ENCODE assay signal across 1 cellular context in the genomic region with DNA sequence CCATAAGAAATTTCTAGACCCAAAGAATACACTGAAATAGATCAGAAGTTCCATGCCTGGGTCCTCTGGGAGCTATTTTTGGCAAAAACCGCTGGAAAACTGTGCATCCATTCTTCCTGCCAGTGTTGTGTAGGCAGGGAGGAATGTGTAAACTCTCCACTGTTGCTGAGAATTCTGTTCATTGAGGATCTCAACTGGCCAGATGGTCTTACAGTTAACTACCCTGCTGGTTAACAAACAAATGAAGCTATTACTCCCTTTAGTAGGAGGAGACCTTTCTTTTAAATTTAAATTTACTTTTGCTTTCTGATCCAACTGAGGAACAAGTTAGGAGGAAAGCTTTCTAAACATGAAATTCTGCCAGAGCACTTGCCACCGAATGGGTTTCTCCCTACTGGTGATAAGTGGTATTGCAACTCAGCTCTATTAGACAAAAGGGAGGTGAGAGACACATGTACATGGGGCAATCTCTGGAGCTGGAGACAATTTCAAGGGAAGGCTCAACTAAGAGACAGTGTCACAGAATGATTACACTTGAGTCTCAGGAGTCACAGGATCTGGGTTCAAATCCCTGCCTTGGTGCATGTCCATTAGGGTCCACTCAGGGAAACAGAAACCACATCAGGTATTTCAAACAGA.
A peak's percentile ranks its signal among the peaks of the same experiment; 100 is the strongest.
TF ChIP-seq lines count a peak whose summit lies in the region.

No MANE protein-coding gene starts in this region.

TF ChIP-seq in K562, 482 proteins besides CTCF, POLR2A, EP300 and RAD21 (continued from another document and continues in another):
- TF ChIP-seq CEBPZ (IDR thresholded peaks at IDR 0.05; ENCODE audit: borderline replicate concordance, low read depth, low read length): no peak
- TF ChIP-seq CBX5 (IDR thresholded peaks at IDR 0.05; ENCODE audit: borderline replicate concordance, low read depth): peak; percentile 83
- TF ChIP-seq FOXM1 (IDR thresholded peaks at IDR 0.05; ENCODE audit: low read depth): 0 out of 2 replicates have a peak, but pooled peaks have one; percentile 9
- TF ChIP-seq FOXM1 (CRISPR knock-in tag; IDR thresholded peaks at IDR 0.05; ENCODE audit: low read depth): no peak
- no peak for TF ChIP-seq ZNF644 (tag; IDR thresholded peaks at IDR 0.05; ENCODE audit: low read depth)
- TF ChIP-seq NR2F6 (CRISPR knock-in tag; IDR thresholded peaks at IDR 0.05): no peak
- TF ChIP-seq NFRKB (IDR thresholded peaks at IDR 0.05; ENCODE audit: low read depth): no peak
- TF ChIP-seq SOX6 (IDR thresholded peaks at IDR 0.05): no peak
- peak in 1 of 2 experiments; percentile 99; a peak in 2 of 3 replicates for TF ChIP-seq CBX3 (IDR thresholded peaks at IDR 0.05; ENCODE audit: borderline replicate concordance in 1 of 2, low read length in 2 of 2)
- TF ChIP-seq NUFIP1 (IDR thresholded peaks at IDR 0.05; ENCODE audit: partially characterized antibody): no peak
- no peak for TF ChIP-seq ZNF79 (CRISPR knock-in tag; IDR thresholded peaks at IDR 0.05; ENCODE audit: low read depth)
- TF ChIP-seq, protein P1, sequence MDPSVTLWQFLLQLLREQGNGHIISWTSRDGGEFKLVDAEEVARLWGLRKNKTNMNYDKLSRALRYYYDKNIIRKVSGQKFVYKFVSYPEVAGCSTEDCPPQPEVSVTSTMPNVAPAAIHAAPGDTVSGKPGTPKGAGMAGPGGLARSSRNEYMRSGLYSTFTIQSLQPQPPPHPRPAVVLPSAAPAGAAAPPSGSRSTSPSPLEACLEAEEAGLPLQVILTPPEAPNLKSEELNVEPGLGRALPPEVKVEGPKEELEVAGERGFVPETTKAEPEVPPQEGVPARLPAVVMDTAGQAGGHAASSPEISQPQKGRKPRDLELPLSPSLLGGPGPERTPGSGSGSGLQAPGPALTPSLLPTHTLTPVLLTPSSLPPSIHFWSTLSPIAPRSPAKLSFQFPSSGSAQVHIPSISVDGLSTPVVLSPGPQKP (CRISPR knock-in tag; IDR thresholded peaks at IDR 0.05): no peak
- no peak for TF ChIP-seq DEAF1 (CRISPR knock-in tag; IDR thresholded peaks at IDR 0.05)
- no peak for TF ChIP-seq NR3C1 (CRISPR knock-in tag; IDR thresholded peaks at IDR 0.05)
- TF ChIP-seq ZNF121 (CRISPR knock-in tag; conservative IDR thresholded peaks at IDR 0.05): no peak
- TF ChIP-seq RFX5 (IDR thresholded peaks at IDR 0.05; ENCODE audit: low read depth, low read length): no peak
- TF ChIP-seq BRD9 (IDR thresholded peaks at IDR 0.05; ENCODE audit: low read depth, partially characterized antibody): no peak
- TF ChIP-seq, protein P2, sequence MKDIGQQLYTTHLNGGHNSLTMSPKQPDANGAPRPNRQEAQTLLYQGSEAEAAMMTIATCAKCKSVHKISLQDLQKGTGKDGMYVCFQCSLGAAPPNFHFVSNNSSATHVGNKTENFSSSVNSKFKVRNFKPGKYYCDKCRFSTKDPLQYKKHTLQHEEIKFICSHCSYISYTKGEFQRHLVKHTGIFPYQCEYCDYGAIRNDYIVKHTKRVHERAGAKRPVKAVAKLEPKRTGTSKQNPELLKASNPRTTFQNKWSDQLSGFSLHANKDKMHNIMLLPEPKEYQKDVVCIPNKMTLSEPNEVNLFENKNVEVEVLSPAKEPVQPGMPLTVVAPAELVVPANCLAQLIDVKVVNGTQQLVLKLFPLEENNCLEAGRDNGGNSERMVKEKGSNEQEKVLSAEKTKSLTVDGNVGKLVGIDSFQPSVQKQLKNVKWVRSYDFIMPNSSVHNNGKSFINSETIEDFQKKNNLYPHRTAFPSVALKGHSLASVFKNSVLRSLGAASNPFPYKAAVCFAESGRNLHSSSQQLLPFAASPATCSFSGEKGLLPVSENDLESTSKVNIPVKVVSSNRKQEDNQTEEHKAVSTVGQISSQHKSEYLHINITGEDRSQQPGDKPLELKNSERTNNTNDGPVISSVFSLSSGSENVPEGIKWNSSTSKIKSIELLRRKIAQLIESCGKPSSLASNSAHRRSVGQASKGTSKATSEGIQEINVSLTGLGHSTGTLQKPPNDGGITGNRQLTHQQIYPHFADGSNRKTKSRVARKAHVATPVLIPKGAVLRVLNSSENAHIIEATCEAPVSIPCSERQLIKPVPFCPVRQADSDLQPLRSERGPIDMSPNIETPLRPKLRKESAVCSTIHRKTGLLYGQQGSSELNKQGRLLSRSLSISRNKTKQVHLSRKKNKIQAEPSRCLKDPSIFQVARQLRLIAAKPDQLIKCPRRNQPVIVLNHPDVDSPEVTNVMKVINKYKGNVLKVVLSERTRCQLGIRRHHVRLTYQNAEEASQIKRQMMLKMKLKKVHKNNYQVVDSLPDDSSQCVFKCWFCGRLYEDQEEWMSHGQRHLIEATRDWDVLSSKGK (CRISPR knock-in tag; IDR thresholded peaks at IDR 0.05): no peak
- TF ChIP-seq ZEB2 (IDR thresholded peaks at IDR 0.05): peak; percentile 33; the same call in 1 of the 2 replicates
- no peak for TF ChIP-seq KLF16 (IDR thresholded peaks at IDR 0.05)
- no peak for TF ChIP-seq ZNF217 (CRISPR knock-in tag; IDR thresholded peaks at IDR 0.05)
- no peak for TF ChIP-seq HNRNPH1 (optimal IDR thresholded peaks at IDR 0.05; ENCODE audit: low read depth, low read length)
- TF ChIP-seq RAD51 (IDR thresholded peaks at IDR 0.05; ENCODE audit: borderline replicate concordance, low read depth): no peak
- TF ChIP-seq ZNF398 (CRISPR knock-in tag; IDR thresholded peaks at IDR 0.05): no peak
- no peak for TF ChIP-seq DACH1 (IDR thresholded peaks at IDR 0.05; ENCODE audit: partially characterized antibody)
- no peak for TF ChIP-seq HCFC1 (IDR thresholded peaks at IDR 0.05; ENCODE audit: low read depth, low read length)
- TF ChIP-seq NCOA6 (IDR thresholded peaks at IDR 0.05): no peak
- TF ChIP-seq ZNF146 (CRISPR knock-in tag; IDR thresholded peaks at IDR 0.05; ENCODE audit: unreplicated experiment): no peak
- no peak for TF ChIP-seq RNF219 (CRISPR knock-in tag; IDR thresholded peaks at IDR 0.05)
- no peak for TF ChIP-seq ZNF699 (CRISPR knock-in tag; IDR thresholded peaks at IDR 0.05; ENCODE audit: insufficient replicate concordance)
- no peak for TF ChIP-seq ZBTB43 (CRISPR knock-in tag; IDR thresholded peaks at IDR 0.05)
- TF ChIP-seq CSDE1 (IDR thresholded peaks at IDR 0.05): no peak
- peak; percentile 34 for TF ChIP-seq GTF3C2 (IDR thresholded peaks at IDR 0.05; ENCODE audit: borderline replicate concordance, extremely low read depth, insufficient read length)
- TF ChIP-seq, protein P3, sequence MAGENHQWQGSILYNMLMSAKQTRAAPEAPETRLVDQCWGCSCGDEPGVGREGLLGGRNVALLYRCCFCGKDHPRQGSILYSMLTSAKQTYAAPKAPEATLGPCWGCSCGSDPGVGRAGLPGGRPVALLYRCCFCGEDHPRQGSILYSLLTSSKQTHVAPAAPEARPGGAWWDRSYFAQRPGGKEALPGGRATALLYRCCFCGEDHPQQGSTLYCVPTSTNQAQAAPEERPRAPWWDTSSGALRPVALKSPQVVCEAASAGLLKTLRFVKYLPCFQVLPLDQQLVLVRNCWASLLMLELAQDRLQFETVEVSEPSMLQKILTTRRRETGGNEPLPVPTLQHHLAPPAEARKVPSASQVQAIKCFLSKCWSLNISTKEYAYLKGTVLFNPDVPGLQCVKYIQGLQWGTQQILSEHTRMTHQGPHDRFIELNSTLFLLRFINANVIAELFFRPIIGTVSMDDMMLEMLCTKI (IDR thresholded peaks at IDR 0.05; ENCODE audit: partially characterized antibody): no peak
- no peak for TF ChIP-seq MECOM (CRISPR knock-in tag; IDR thresholded peaks at IDR 0.05)
